Comparison of ENCODE assay signal across 17 cellular contexts in the genomic region with DNA sequence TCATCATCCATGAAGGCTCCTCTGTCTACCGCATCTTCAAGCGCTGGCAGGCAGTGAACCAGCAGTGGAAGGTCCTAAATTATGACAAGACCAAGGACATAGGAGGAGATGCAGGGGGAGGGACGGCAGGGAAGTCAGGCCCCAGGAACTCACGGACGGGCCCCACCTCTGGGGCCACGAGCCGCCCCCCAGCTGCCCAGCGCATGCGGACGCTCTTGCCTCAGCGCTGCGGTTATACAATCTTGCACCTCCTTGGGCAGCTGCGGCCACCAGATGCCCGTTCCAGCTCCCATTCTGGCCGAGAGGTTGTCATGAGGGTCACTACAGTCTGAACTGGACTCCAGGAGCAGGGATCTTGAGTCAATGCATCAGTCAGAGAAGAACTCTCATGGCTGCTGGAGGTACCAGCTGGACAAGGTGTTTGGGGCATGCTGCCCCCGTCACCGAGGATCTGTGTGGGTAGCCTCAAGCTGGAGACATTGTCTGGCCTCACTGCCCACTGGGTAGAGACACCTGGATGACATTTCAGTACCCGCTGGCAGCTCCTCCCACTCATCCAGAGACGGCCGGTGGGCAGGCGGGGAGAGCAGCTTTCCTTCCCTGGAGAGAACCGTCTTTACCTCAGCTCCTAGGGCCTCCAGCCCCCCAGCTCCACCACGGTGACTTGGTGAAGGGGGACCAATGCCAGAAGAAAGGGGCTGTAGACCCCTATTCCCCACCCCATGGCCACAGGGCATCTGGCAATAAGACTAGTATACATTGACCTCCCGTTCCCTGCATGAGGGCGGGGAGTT. TPM values are rescaled to one million over a fixed set of nuclear protein-coding genes. Genes with fewer than 3 reads are reported as not detected.
DNase-seq lines count a peak whose midpoint lies in the region; ATAC-seq and TF ChIP-seq lines count a peak whose summit lies in the region.
"Had no signal": no experiment of that assay in that cellular context is flagged by ENCODE, and none has a peak within 500 bp of the region (broad histone marks: within the 10 kb centered on the region; RNA-seq: fewer than 3 reads in every experiment).

No MANE protein-coding gene starts in this region.

- CTCF ChIA-PET in mammary epithelial cell (lab: Charles Lee; ENCODE audit: low non-redundant PET): interaction anchor here (0.6 kb wide), 1 partner anchor 8 kb away, joined by 3 read pairs; no protein-coding TSS in a partner anchor
- CTCF ChIA-PET in MCF 10A (lab: Yijun Ruan, JAX): interaction anchor here (0.5 to 2.3 kb wide), 15 partner anchors 9 to 299 kb away, joined by 3 to 13 read pairs (median 4); partner anchors contain the start of gene GLI1

- DNase-seq in mammary epithelial cell (no peak), MCF 10A (ENCODE audit: unreplicated experiment) (no peak), T-helper 17 cell (no peak), osteocyte (ENCODE audit: extremely low spot score, unreplicated experiment) (no peak), left lobe of liver (ENCODE audit: low spot score) (no peak), RKO (ENCODE audit: low spot score) (no peak)
- DNase-seq: 8988T, KG1, NCI-H1694, NCI-H2029 treated with DMSO at 0.1 percent for 48 hours, NCI-H2227 treated with DMSO at 0.1 percent for 48 hours, NCI-H526 treated with DMSO at 0.1 percent for 48 hours had no signal

- POLR2A ChIA-PET in MCF 10A (lab: Yijun Ruan, JAX): interaction anchor here (0.9 to 2.0 kb wide), 3 partner anchors 13 to 24 kb away, joined by 3 to 8 read pairs (median 5); partner anchors contain the start of genes EEF1AKMT3, METTL1, TSFM and TSPAN31

- TSS peak; percentile 20 for BruUV-seq in mammary epithelial cell (replicated peaks; lab: Mats Ljungman, UMichigan)
- BruUV-seq in MCF 10A (replicated peaks; lab: Mats Ljungman, UMichigan): no TSS peak

- intact Hi-C loops in mammary epithelial cell (cut with micrococcal nuclease) (loop anchor here (5.0 kb wide), 1 partner anchor 149 kb away; no protein-coding TSS in a partner anchor), MCF 10A (cut with micrococcal nuclease) (no loop called here)

- H3K27me3 Mint-ChIP-seq in MCF 10A (ENCODE audit: insufficient read depth, unreplicated experiment) (no peaks in the 10 kb centered on the region), T-helper 17 cell (peaks cover 5% of the 10 kb centered on the region), nephron (ENCODE audit: low read depth) (peaks cover 78% of the 10 kb centered on the region), osteocyte (ENCODE audit: unreplicated experiment) (peaks cover 9% of the 10 kb centered on the region)
- H3K27me3 Mint-ChIP-seq in activated T-helper 17 cell treated with anti-CD3 and anti-CD28 coated beads, Interleukin-2, amount 50 U/mL, for 72 hours: no peaks in the 10 kb centered on the region

- H3K9me3 ChIP-seq in mammary epithelial cell (replicated peaks; ENCODE audit: insufficient read depth, low read length) (no peaks in the 10 kb centered on the region), T-helper 17 cell (ENCODE audit: control insufficient read depth, low read length, poor library complexity, severe bottlenecking) (no peaks in the 10 kb centered on the region)
- H3K9me3 ChIP-seq: BE2C had no signal

- no peak for TF ChIP-seq CTCF in mammary epithelial cell (conservative IDR thresholded peaks at IDR 0.05 in 1 of 2, IDR thresholded peaks at IDR 0.05 in 1 of 2; ENCODE audit: extremely low read depth in 1 of 2, insufficient read depth in 1 of 2, low read depth in 1 of 2, low read length in 2 of 2)
- TF ChIP-seq CTCF in MCF 10A (IDR thresholded peaks at IDR 0.05; ENCODE audit: unreplicated experiment): no peak
- no peak for TF ChIP-seq CTCF in nephron (IDR thresholded peaks at IDR 0.05; ENCODE audit: unreplicated experiment in 3 of 3)
- TF ChIP-seq CTCF in osteocyte (IDR thresholded peaks at IDR 0.05): no peak

- H3K4me1 Mint-ChIP-seq in MCF 10A (ENCODE audit: insufficient read depth, unreplicated experiment) (peaks cover 20% of the 10 kb centered on the region), T-helper 17 cell (peaks cover 40% of the 10 kb centered on the region), nephron (peaks cover 19% of the 10 kb centered on the region), osteocyte (ENCODE audit: unreplicated experiment) (peaks cover 18% of the 10 kb centered on the region)
- H3K4me1 Mint-ChIP-seq in activated T-helper 17 cell treated with anti-CD3 and anti-CD28 coated beads, Interleukin-2, amount 50 U/mL, for 72 hours: peaks cover 34% of the 10 kb centered on the region

- no peak overlapping the region for H3K9ac ChIP-seq in mammary epithelial cell (ENCODE audit: insufficient read depth, low read length)

- 95% methylated on average over 18 of the region's 25 CpGs for WGBS in mammary epithelial cell (ENCODE audit: low coverage, missing lambda C conversion rate)

- dilution Hi-C loops in mammary epithelial cell (cut with HindIII; ENCODE audit: low sequenced_read_pairs): no loop called here

- peaks cover 11% of the 10 kb centered on the region for H3K79me2 ChIP-seq in mammary epithelial cell (ENCODE audit: insufficient read depth, low read length)

- no peak overlapping the region for H3K4me3 ChIP-seq in mammary epithelial cell (replicated peaks in 1 of 3; ENCODE audit: insufficient read depth in 1 of 3, low read depth in 2 of 3, low read length in 3 of 3)

- H3K27ac Mint-ChIP-seq in MCF 10A (ENCODE audit: low read depth, unreplicated experiment): no peak overlapping the region
- H3K27ac Mint-ChIP-seq in T-helper 17 cell: peak overlapping the region; percentile 90
- no peak overlapping the region for H3K27ac Mint-ChIP-seq in nephron
- H3K27ac Mint-ChIP-seq in osteocyte (ENCODE audit: unreplicated experiment): no peak overlapping the region
- H3K27ac Mint-ChIP-seq in activated T-helper 17 cell treated with anti-CD3 and anti-CD28 coated beads, Interleukin-2, amount 50 U/mL, for 72 hours: no peak overlapping the region
- H3K27ac Mint-ChIP-seq: CD14-positive monocyte had no signal

- H3K27ac ChIP-seq in mammary epithelial cell (ENCODE audit: insufficient read depth, low read depth, low read length): no peak overlapping the region
- H3K27ac ChIP-seq: RWPE1 had no signal

- H3K4me2 ChIP-seq in mammary epithelial cell (ENCODE audit: insufficient read depth, low read depth, low read length): no peak overlapping the region

- H3K9me3 Mint-ChIP-seq in MCF 10A (ENCODE audit: unreplicated experiment) (no peaks in the 10 kb centered on the region), nephron (no peaks in the 10 kb centered on the region), osteocyte (ENCODE audit: unreplicated experiment) (no peaks in the 10 kb centered on the region)
- no peaks in the 10 kb centered on the region for H3K9me3 Mint-ChIP-seq in activated T-helper 17 cell treated with anti-CD3 and anti-CD28 coated beads, Interleukin-2, amount 50 U/mL, for 72 hours

- peaks cover 19% of the 10 kb centered on the region for H3K36me3 ChIP-seq in mammary epithelial cell (ENCODE audit: insufficient read depth, low read length)
- H3K36me3 ChIP-seq: BE2C had no signal

- H2AFZ ChIP-seq in mammary epithelial cell (ENCODE audit: low read depth, low read length): no peak overlapping the region

- H4K20me1 ChIP-seq in mammary epithelial cell (ENCODE audit: insufficient read depth, low read length): no peaks in the 10 kb centered on the region

- peaks cover 23% of the 10 kb centered on the region for H3K4me1 ChIP-seq in mammary epithelial cell (ENCODE audit: insufficient read depth, low read length)
- H3K4me1 ChIP-seq: BE2C had no signal

- in situ Hi-C loops in mammary epithelial cell (cut with MboI; ENCODE audit: low sequenced_read_pairs in 2 of 2): loop anchor here in 1 of 2 donors (10.0 kb wide), 1 partner anchor 146 kb away; no protein-coding TSS in a partner anchor

- H3K27me3 ChIP-seq in mammary epithelial cell (ENCODE audit: insufficient read depth, low read length): no peaks in the 10 kb centered on the region

- H3K4me3 Mint-ChIP-seq in MCF 10A (ENCODE audit: unreplicated experiment) (no peak overlapping the region), T-helper 17 cell (peak overlapping the region; percentile 15), nephron (peak overlapping the region; percentile 56 to 77 (median 69)), osteocyte (ENCODE audit: unreplicated experiment) (no peak overlapping the region)
- H3K4me3 Mint-ChIP-seq in activated T-helper 17 cell treated with anti-CD3 and anti-CD28 coated beads, Interleukin-2, amount 50 U/mL, for 72 hours: no peak overlapping the region
- H3K4me3 Mint-ChIP-seq: CD14-positive monocyte had no signal

- ATAC-seq in T-helper 17 cell (no peak), left lobe of liver (no peak)
- ATAC-seq in activated T-helper 17 cell treated with anti-CD3 and anti-CD28 coated beads, Interleukin-2, amount 50 U/mL, for 72 hours (replicated peaks): no peak

- peaks cover 19% of the 10 kb centered on the region for H3K36me3 Mint-ChIP-seq in MCF 10A (ENCODE audit: insufficient read depth, unreplicated experiment)
- no peaks in the 10 kb centered on the region for H3K36me3 Mint-ChIP-seq in T-helper 17 cell (ENCODE audit: low read depth)
- peaks cover 16% of the 10 kb centered on the region for H3K36me3 Mint-ChIP-seq in nephron (ENCODE audit: low read depth)
- H3K36me3 Mint-ChIP-seq in osteocyte (ENCODE audit: unreplicated experiment): peaks cover 11% of the 10 kb centered on the region
- H3K36me3 Mint-ChIP-seq in activated T-helper 17 cell treated with anti-CD3 and anti-CD28 coated beads, Interleukin-2, amount 50 U/mL, for 72 hours (ENCODE audit: low read depth): peaks cover 69% of the 10 kb centered on the region

RNA-seq across cellular contexts. Expression of gene MARCHF9, which starts 3.9 kb away (rescaled TPM):
- total RNA-seq in mammary epithelial cell: 10 to 100 TPM in 1 of 2 donors, 1 to 10 TPM in 1; 6.0 to 18.8 TPM
- polyA plus RNA-seq in mammary epithelial cell: 13.8 TPM
- polyA minus RNA-seq in mammary epithelial cell: 4.8 TPM
- 8.7 and 12.5 TPM in 2 replicates for total RNA-seq in MCF 10A (2022)
- total RNA-seq in T-helper 17 cell: 10 to 100 TPM; 45.3 to 62.4 TPM
- 19.2 and 21.1 TPM in 2 replicates for total RNA-seq in osteocyte
- total RNA-seq in left lobe of liver: 3.6 TPM
- 10 to 100 TPM; 22.5 to 26.9 TPM for total RNA-seq in activated T-helper 17 cell treated with anti-CD3 and anti-CD28 coated beads, Interleukin-2, amount 50 U/mL, for 72 hours

RNA-seq across cellular contexts. Expression of gene CDK4, which starts 6.7 kb away (rescaled TPM):
- total RNA-seq in mammary epithelial cell (100 to 1,000 TPM; 103 to 163 TPM), MCF 10A (2022) (117 and 123 TPM in 2 replicates), T-helper 17 cell (10 to 100 TPM; 20.8 to 21.3 TPM), osteocyte (137 and 142 TPM in 2 replicates), left lobe of liver (30.8 TPM)
- 258 TPM for polyA plus RNA-seq in mammary epithelial cell
- polyA minus RNA-seq in mammary epithelial cell: 128 TPM
- total RNA-seq in activated T-helper 17 cell treated with anti-CD3 and anti-CD28 coated beads, Interleukin-2, amount 50 U/mL, for 72 hours: 100 to 1,000 TPM; 132 to 242 TPM

RNA-seq across cellular contexts. Expression of gene CYP27B1, which starts 8.1 kb away (rescaled TPM):
- total RNA-seq in mammary epithelial cell: 10 to 100 TPM in 1 of 2 donors, 1 to 10 TPM in 1; 6.2 to 42.1 TPM
- polyA plus RNA-seq in mammary epithelial cell: 27.4 TPM
- 16.0 TPM for polyA minus RNA-seq in mammary epithelial cell
- total RNA-seq in MCF 10A (2022): 12.6 and 27.5 TPM in 2 replicates
- 1 to 10 TPM; 1.4 to 1.7 TPM for total RNA-seq in T-helper 17 cell
- total RNA-seq in osteocyte: 1.7 and 2.3 TPM in 2 replicates
- 0.45 TPM for total RNA-seq in left lobe of liver
- total RNA-seq in activated T-helper 17 cell treated with anti-CD3 and anti-CD28 coated beads, Interleukin-2, amount 50 U/mL, for 72 hours: 10 to 100 TPM; 14.4 to 14.7 TPM
- polyA plus RNA-seq: CD14-positive monocyte had no signal

RNA-seq across cellular contexts. Expression of gene METTL1, which starts 13.1 kb away (rescaled TPM):
- total RNA-seq in mammary epithelial cell: 10 to 100 TPM in 1 of 2 donors, 1 to 10 TPM in 1; 7.7 to 28.7 TPM
- 29.6 TPM for polyA plus RNA-seq in mammary epithelial cell
- 27.4 TPM for polyA minus RNA-seq in mammary epithelial cell
- 26.2 and 40.6 TPM in 2 replicates for total RNA-seq in MCF 10A (2022)
- total RNA-seq in T-helper 17 cell: 10 to 100 TPM; 15.0 to 20.9 TPM
- 22.3 and 23.9 TPM in 2 replicates for total RNA-seq in osteocyte
- 9.7 TPM for total RNA-seq in left lobe of liver
- total RNA-seq in activated T-helper 17 cell treated with anti-CD3 and anti-CD28 coated beads, Interleukin-2, amount 50 U/mL, for 72 hours: 10 to 100 TPM; 19.0 to 39.5 TPM

RNA-seq across cellular contexts. Expression of gene EEF1AKMT3, which starts 13.7 kb away (rescaled TPM):
- total RNA-seq in mammary epithelial cell (1 to 10 TPM; 6.8 to 8.2 TPM), MCF 10A (2022) (7.6 and 8.1 TPM in 2 replicates), T-helper 17 cell (1 to 10 TPM; 4.0 to 6.6 TPM), osteocyte (9.8 and 11.8 TPM in 2 replicates), left lobe of liver (6.0 TPM)
- 4.4 TPM for polyA plus RNA-seq in mammary epithelial cell
- polyA minus RNA-seq in mammary epithelial cell: 0.21 TPM
- total RNA-seq in activated T-helper 17 cell treated with anti-CD3 and anti-CD28 coated beads, Interleukin-2, amount 50 U/mL, for 72 hours: 10 to 100 TPM in 1 of 2 donors, 1 to 10 TPM in 1; 5.4 to 11.5 TPM

Comparison
In these comparisons a context has a peak if more than half of its experiments do, and no peak if none do; other contexts are left out.
1. H3K4me3 Mint-ChIP-seq: peak in T-helper 17 cell (single experiment) and nephron (3 of 3); none in MCF 10A (single experiment), osteocyte (single experiment) and activated T-helper 17 cell treated with anti-CD3 and anti-CD28 coated beads, Interleukin-2, amount 50 U/mL, for 72 hours (single experiment).